ENCODE assay signal across 11 cellular contexts in the genomic region with DNA sequence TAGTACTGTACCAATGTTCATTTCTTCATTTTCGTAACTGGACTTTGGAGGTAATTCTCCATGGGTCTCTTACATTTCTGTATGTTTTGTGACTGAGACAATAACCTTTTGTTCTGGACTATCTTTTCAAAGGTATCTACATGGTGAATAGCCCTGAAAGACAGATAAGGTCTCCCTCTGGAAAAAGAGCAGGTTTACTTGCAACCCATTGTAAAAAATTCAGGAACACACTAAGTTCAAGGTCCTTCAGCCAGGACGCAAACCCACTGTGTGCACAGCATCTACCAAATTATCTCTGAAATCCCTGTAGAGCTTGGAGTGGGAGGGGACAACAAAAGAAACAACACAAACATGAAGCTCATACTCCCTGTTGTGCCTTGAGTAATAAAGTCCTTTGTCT.
"Had no signal": no experiment of that assay in that cellular context is flagged by ENCODE, and none has a peak within 500 bp of the region (broad histone marks: within the 10 kb centered on the region; RNA-seq: fewer than 3 reads in every experiment).

No MANE protein-coding gene starts in this region.

- H3K36me3 ChIP-seq: HAP-1 had no signal

- ATAC-seq: GM23338, HCT116 had no signal

- H3K4me1 ChIP-seq: HAP-1 had no signal

- DNase-seq: GM23248, GOT3, H7, H9, HCEC 1CT, HFFc6 had no signal

- H3K9ac ChIP-seq: GM23248 had no signal

- H3K4me1 Mint-ChIP-seq: GM23338, H9 had no signal

- H3K27ac ChIP-seq: GM23248 had no signal

- H3K4me3 Mint-ChIP-seq: GM23338, H9, HFFc6 had no signal

- H3K9me3 ChIP-seq: HAP-1 had no signal

- H3K27ac Mint-ChIP-seq: GM23338, H9, HFFc6 had no signal

- H3K4me2 ChIP-seq: GM23338 had no signal

- H3K4me3 ChIP-seq: GM23248, GM23338, HAP-1 had no signal

- FAIRE-seq: H1, H54 had no signal

- H2AFZ ChIP-seq: GM23248, GM23338 had no signal
